ENCODE assay signal across 20 cellular contexts in the genomic region with DNA sequence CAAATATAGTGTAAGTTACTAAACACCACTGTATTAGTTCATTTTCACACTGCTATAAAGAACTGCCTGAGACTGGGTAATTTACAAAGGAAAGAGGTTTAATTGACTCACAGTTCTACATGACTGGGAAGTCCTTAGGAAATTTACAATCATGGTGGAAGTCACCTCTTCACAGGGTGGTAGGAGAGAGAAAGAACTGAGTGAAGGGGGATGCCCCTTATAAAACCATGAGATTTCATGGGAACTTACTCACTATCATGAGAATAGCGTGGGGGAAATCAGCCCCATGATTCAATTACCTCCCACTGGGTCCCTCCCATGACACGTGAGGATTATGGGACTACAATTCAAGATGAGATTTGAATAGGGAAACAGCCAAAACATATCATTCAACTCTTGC.
"Had no signal": no experiment of that assay in that cellular context is flagged by ENCODE, and none has a peak within 500 bp of the region (broad histone marks: within the 10 kb centered on the region; RNA-seq: fewer than 3 reads in every experiment).

No MANE protein-coding gene starts in this region.

- H3K27me3 Mint-ChIP-seq: activated naive CD4-positive, alpha-beta T cell treated with anti-CD3 and anti-CD28 coated beads, Interleukin-2, amount 10 ng/mL, durations not matched to agents 7 days and 5 days; T-helper 17 cell had no signal

- H3K27ac Mint-ChIP-seq: activated naive CD4-positive, alpha-beta T cell treated with anti-CD3 and anti-CD28 coated beads, Interleukin-2, amount 10 ng/mL, durations not matched to agents 7 days and 5 days; T-helper 17 cell; WTC11 had no signal

- H3K4me1 Mint-ChIP-seq: activated naive CD4-positive, alpha-beta T cell treated with anti-CD3 and anti-CD28 coated beads, Interleukin-2, amount 10 ng/mL, durations not matched to agents 7 days and 5 days; T-helper 17 cell had no signal

- H3K36me3 Mint-ChIP-seq: activated naive CD4-positive, alpha-beta T cell treated with anti-CD3 and anti-CD28 coated beads, Interleukin-2, amount 10 ng/mL, durations not matched to agents 7 days and 5 days had no signal

- DNase-seq: activated CD4-positive, alpha-beta T cell treated with anti-CD3 and anti-CD28 coated beads, Interleukin-2, amount 50 U/mL, for 48 hours; activated CD8-positive, alpha-beta memory T cell treated with anti-CD3 and anti-CD28 coated beads, Interleukin-2, amount 50 U/mL, for 4 hours; activated effector memory CD4-positive, alpha-beta T cell treated with Interleukin-2 at 50 U/mL for 16 hours; activated naive CD4-positive, alpha-beta T cell treated with anti-CD3 and anti-CD28 coated beads, Interleukin-2, amount 10 ng/mL, durations not matched to agents 7 days and 5 days; adrenal gland; anterior cingulate cortex; cerebellar nuclear complex; MG63; NCI-H1105; NCI-H1436; NCI-H1694 treated with DMSO at 0.1 percent for 48 hours; NCI-H2029 treated with DMSO at 0.1 percent for 48 hours; NCI-H345; NCI-H510A; NCI-H526 treated with DMSO at 0.1 percent for 48 hours; NCI-H82; SIG-M5; T-helper 17 cell; T-helper 9 cell had no signal

- ATAC-seq: T-helper 17 cell, WTC11 had no signal

- H3K4me3 Mint-ChIP-seq: activated naive CD4-positive, alpha-beta T cell treated with anti-CD3 and anti-CD28 coated beads, Interleukin-2, amount 10 ng/mL, durations not matched to agents 7 days and 5 days; T-helper 17 cell; WTC11 had no signal
